ENCODE assay signal across 8 cellular contexts in the genomic region with DNA sequence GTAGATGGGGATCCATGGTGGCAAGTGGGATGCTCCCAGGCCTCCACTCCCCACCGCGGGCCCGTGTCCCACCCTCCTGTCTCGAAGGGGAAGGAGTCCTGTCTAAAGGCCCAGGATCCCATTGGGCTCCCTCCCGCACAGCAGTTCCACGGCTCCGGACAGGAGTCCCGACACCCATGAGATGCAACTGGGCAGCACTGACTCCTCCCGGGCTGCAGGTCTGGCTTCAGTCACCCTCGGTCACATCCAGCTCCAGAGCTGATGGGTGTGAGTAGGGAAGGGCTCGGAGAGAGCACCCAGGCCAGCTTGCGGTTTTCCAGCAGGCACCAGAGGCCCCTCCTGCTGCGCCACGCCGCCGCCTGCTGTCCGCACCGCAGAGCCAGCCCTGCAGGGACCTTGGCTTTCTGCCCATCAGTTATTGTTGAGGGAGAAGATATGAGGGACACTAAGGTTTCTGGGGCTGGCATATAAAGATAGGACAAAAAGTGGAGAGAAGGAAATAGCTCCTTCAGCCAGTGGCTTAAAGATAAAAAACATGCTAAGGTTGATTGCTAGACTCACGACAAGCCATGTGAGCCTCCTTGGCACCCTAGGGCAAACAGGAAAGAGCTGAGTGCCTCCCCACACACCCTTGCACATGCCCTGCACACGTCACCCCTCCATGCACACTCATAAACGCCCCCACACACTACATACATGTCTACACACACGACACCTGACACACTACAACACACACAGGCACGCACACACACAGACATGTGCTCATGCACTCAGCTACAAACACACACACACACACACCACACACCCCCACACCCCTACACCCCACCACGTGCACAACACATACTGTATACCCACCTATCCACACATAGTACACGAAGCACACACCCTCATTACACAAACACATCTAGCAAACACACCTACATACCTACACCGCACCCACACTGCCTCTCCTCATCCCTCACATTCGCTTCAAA.
DNase-seq lines count a peak whose midpoint lies in the region; ATAC-seq and TF ChIP-seq lines count a peak whose summit lies in the region.

No MANE protein-coding gene starts in this region.

- DNase-seq in NCI-H1417 (lab: John Stamatoyannopoulos, UW) (peak; percentile 0 to 52 (median 14)), NCI-H1417 treated with DMSO at 0.1 percent for 48 hours (lab: John Stamatoyannopoulos, UW) (no peak), OCI-M1 (lab: John Stamatoyannopoulos, UW) (peak; percentile 98), fibroblast of villous mesenchyme (ENCODE audit: low read depth) (peak; percentile 36)
- peak; percentile 11 for DNase-seq in stimulated activated naive CD8-positive, alpha-beta T cell treated with anti-CD3 and anti-CD28 coated beads, Interleukin-15, Interleukin-2, amounts not matched to agents 100 U/mL and 50 U/mL, for 24 hours
- no peak for DNase-seq in stimulated activated CD4-positive, alpha-beta T cell treated with anti-CD3 and anti-CD28 coated beads, Interleukin-4, amount 100 ng/mL, for 4 hours
- DNase-seq in activated T-cell treated with anti-CD3 and anti-CD28 coated beads, Interleukin-2, amount 50 U/mL, for 1 hour = no peak

- no peak for ATAC-seq in stimulated activated naive CD8-positive, alpha-beta T cell treated with anti-CD3 and anti-CD28 coated beads, Interleukin-15, Interleukin-2, amounts not matched to agents 100 U/mL and 50 U/mL, for 24 hours
- no peak for ATAC-seq in HG02840 (IDR thresholded peaks at IDR 0.05; ENCODE audit: low FRiP score, unreplicated experiment)

- no peak overlapping the region for H3K4me3 ChIP-seq in fibroblast of villous mesenchyme (ENCODE audit: low read depth, low read length)

- TF ChIP-seq CTCF in fibroblast of villous mesenchyme (IDR thresholded peaks at IDR 0.05; ENCODE audit: insufficient read depth, low read depth, low read length) = peak; percentile 27

Comparison
In these comparisons a context has a peak if more than half of its experiments do, and no peak if none do; other contexts are left out.
1. DNase-seq: peak in NCI-H1417 (3 of 3), OCI-M1 (single experiment), fibroblast of villous mesenchyme (single experiment) and stimulated activated naive CD8-positive, alpha-beta T cell treated with anti-CD3 and anti-CD28 coated beads, Interleukin-15, Interleukin-2, amounts not matched to agents 100 U/mL and 50 U/mL, for 24 hours (single experiment); none in NCI-H1417 treated with DMSO at 0.1 percent for 48 hours (single experiment), stimulated activated CD4-positive, alpha-beta T cell treated with anti-CD3 and anti-CD28 coated beads, Interleukin-4, amount 100 ng/mL, for 4 hours (0 of 2) and activated T-cell treated with anti-CD3 and anti-CD28 coated beads, Interleukin-2, amount 50 U/mL, for 1 hour (single experiment).